Comparison of ENCODE assay signal across 8 cellular contexts in the genomic region with DNA sequence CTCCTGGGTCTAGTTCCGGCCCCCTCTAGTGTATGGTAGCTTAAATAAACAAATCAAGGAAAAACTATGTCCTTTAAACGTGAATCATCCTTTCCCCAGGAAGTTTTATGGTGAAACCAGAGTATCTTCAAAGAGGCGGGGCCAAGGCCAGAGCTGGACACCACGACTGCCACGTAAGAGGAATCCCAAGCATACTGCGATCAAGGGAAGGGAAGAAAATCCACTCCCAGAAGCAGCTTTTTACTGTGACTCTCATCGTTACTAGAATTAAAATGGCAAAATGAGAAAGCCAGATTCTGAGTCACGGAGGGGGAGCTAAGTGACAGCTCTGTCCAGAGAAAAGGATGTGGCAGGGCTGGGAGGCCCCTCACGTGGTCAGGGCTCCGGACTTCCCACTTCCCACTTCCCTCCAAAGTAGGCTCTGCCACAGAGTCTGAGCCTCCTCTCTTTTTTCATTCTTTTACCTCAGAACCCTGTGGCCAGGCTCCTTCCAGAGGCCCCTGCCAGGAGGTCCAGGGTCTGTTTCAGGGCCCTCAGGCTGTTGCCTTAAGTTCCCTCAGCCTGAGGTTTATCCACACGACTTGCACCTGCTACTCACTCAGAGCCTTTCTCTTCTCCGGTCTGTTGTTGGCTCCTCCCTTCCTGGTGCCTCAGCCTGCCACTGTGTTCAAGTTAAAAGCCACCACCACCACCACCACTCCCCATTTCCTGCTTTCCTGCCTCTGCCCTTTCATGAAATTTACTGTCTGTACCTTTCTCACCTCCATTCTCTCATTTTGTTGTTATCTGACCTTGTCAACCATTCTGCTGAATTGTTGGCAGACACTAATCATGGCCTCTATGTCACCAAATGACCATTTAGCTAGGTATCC. TPM values are rescaled to one million over a fixed set of nuclear protein-coding genes. Genes with fewer than 3 reads are reported as not detected.
A peak's percentile ranks its signal among the peaks of the same experiment; 100 is the strongest.
DNase-seq lines count a peak whose midpoint lies in the region; ATAC-seq and TF ChIP-seq lines count a peak whose summit lies in the region.

No MANE protein-coding gene starts in this region.

- H3K36me3 ChIP-seq in DND-41 (ENCODE audit: insufficient read depth, low read length) (peaks cover 14% of the 10 kb centered on the region), stomach smooth muscle (ENCODE audit: control insufficient read depth in 2 of 2, insufficient read depth in 2 of 2, low read length in 2 of 2) (no peaks in the 10 kb centered on the region), HAP-1 (replicated peaks) (no peaks in the 10 kb centered on the region)

- no peaks in the 10 kb centered on the region for H3K27me3 ChIP-seq in DND-41 (ENCODE audit: insufficient read depth, low read length, poor library complexity)
- H3K27me3 ChIP-seq in stomach smooth muscle (ENCODE audit: control insufficient read depth in 1 of 2, insufficient read depth in 2 of 2, low read length in 2 of 2): no peaks in the 10 kb centered on the region
- no peaks in the 10 kb centered on the region for H3K27me3 ChIP-seq in HAP-1 (ENCODE audit: low read depth)

- H3K27ac ChIP-seq in DND-41 (ENCODE audit: low read length) (peak overlapping the region; percentile 99), stomach smooth muscle (ENCODE audit: low read length) (peak overlapping the region; percentile 76)

- 36% methylated on average over 12 of the region's 12 CpGs for WGBS in lower leg skin, 2 donors

- ATAC-seq in DND-41 (ENCODE audit: insufficient read depth, low read depth): peak; percentile 87
- peak; percentile 41 for ATAC-seq in GM21423 (IDR thresholded peaks at IDR 0.05; ENCODE audit: unreplicated experiment)

- peak overlapping the region; percentile 73 for H2AFZ ChIP-seq in DND-41 (ENCODE audit: low read depth, low read length)

- peak overlapping the region; percentile 90 for H3K4me2 ChIP-seq in DND-41 (ENCODE audit: insufficient read depth, low read length)

- DNase-seq in DND-41: peak; percentile 92
- DNase-seq in HS-5 (ENCODE audit: low read depth): peak; percentile 88
- DNase-seq in T-helper 22 cell (ENCODE audit: low read depth): peak; percentile 58
- DNase-seq in central memory CD4-positive, alpha-beta T cell: peak; percentile 82
- peak; percentile 72 to 94 for DNase-seq in lower leg skin (ENCODE audit: low spot score in 2 of 2)
- no peak for DNase-seq in HAP-1 (ENCODE audit: low spot score in 2 of 2)

- H3K9me3 ChIP-seq in DND-41 (ENCODE audit: insufficient read depth, low read length, severe bottlenecking) (no peaks in the 10 kb centered on the region), stomach smooth muscle (ENCODE audit: control insufficient read depth in 2 of 2, low read length in 2 of 2) (no peaks in the 10 kb centered on the region), HAP-1 (no peaks in the 10 kb centered on the region)

- H3K4me1 ChIP-seq in DND-41 (ENCODE audit: insufficient read depth, low read length) (peaks cover 65% of the 10 kb centered on the region), stomach smooth muscle (ENCODE audit: control insufficient read depth, insufficient read depth, low read length) (peaks cover 32% of the 10 kb centered on the region), HAP-1 (peaks cover 13% of the 10 kb centered on the region)

- H3K9ac ChIP-seq in DND-41 (ENCODE audit: low read depth, low read length) (peak overlapping the region; percentile 75), stomach smooth muscle (ENCODE audit: low read length in 2 of 2) (peak overlapping the region; percentile 83 to 91)

- peaks cover 7% of the 10 kb centered on the region; the same call in 1 of the 2 replicates for H4K20me1 ChIP-seq in DND-41 (ENCODE audit: insufficient read depth, low read length)

- intact Hi-C loops in lower leg skin (cut with DNase I; ENCODE audit: low total_unique reads): no loop called here

- TF ChIP-seq CTCF in DND-41 (IDR thresholded peaks at IDR 0.05; ENCODE audit: borderline replicate concordance, extremely low read depth, low read length, poor library complexity, severe bottlenecking): peak; percentile 15
- no peak for TF ChIP-seq CTCF in lower leg skin (IDR thresholded peaks at IDR 0.05)

- peak in 1 of 2 donors; percentile 23 for TF ChIP-seq POLR2A in lower leg skin (IDR thresholded peaks at IDR 0.05)

- peak overlapping the region; percentile 72 to 76; a peak in 3 of 4 replicates for H3K4me3 ChIP-seq in DND-41 (ENCODE audit: low read depth in 1 of 2, low read length in 2 of 2)
- no peak overlapping the region for H3K4me3 ChIP-seq in lower leg skin (ENCODE audit: low read depth, poor library complexity, severe bottlenecking)
- peak overlapping the region; percentile 98 to 99 for H3K4me3 ChIP-seq in stomach smooth muscle (ENCODE audit: low read length in 2 of 2)
- H3K4me3 ChIP-seq in HAP-1: no peak overlapping the region

- peaks cover 36% of the 10 kb centered on the region for H3K79me2 ChIP-seq in DND-41 (ENCODE audit: insufficient read depth, low read length)

- in situ Hi-C loops in HAP-1 (cut with MboI; ENCODE audit: low sequenced_read_pairs): no loop called here

RNA-seq across cellular contexts. Expression of a gene that starts 1.4 kb away (rescaled TPM):
- total RNA-seq in lower leg skin: 100 to 1,000 TPM in 2 of 4 donors, 10 to 100 TPM in 2; 67.9 to 136 (median 105) TPM

Comparison
In these comparisons a context has a peak if more than half of its experiments do, and no peak if none do; other contexts are left out.
1. DNase-seq: peak in DND-41 (single experiment), HS-5 (single experiment), T-helper 22 cell (single experiment), central memory CD4-positive, alpha-beta T cell (single experiment) and lower leg skin (2 of 2); none in HAP-1 (0 of 2).
2. H3K4me3 ChIP-seq: peak in DND-41 (2 of 2) and stomach smooth muscle (2 of 2); none in lower leg skin (single experiment) and HAP-1 (single experiment).